In the genomic region with DNA sequence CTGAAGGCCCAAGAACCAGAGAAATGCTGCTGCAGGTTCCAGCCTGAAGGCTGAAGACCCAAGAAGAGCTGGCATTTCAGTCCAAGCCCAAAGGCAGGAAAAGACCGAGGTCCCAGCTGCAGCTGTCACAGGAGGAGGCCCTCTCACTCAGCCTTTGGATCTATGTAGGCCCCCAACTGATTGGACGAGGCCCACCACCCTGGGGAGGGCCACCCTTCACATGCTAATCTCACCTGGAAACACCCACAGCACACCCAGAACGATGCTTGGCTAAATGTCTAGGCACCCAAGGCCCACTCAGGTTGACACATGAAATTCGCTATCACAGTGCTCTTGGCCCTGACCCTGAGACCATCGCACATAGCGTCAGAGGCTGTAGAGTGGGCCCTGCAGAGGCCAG, we compare ENCODE assay signal across 28 cellular contexts. TPM values are rescaled to one million over a fixed set of nuclear protein-coding genes. Genes with fewer than 3 reads are reported as not detected.
A peak's percentile ranks its signal among the peaks of the same experiment; 100 is the strongest.
DNase-seq lines count a peak whose midpoint lies in the region; ATAC-seq, FAIRE-seq and TF ChIP-seq lines count a peak whose summit lies in the region.
"Had no signal": no experiment of that assay in that cellular context is flagged by ENCODE, and none has a peak within 500 bp of the region (broad histone marks: within the 10 kb centered on the region; RNA-seq: fewer than 3 reads in every experiment).

No MANE protein-coding gene starts in this region.

- CTCF ChIA-PET in HepG2 (lab: Yijun Ruan, JAX; ENCODE audit: low intra/inter-chr PET ratio, low total read pairs), result no interaction called here
- CTCF ChIA-PET in Panc1 (lab: Charles Lee), result interaction anchor here (0.6 kb wide), 1 partner anchor 145 kb away, joined by 3 read pairs; no protein-coding TSS in a partner anchor

- TF ChIP-seq CTCF in HepG2 (CRISPR knock-in tag; IDR thresholded peaks at IDR 0.05), result no peak
- no peak for TF ChIP-seq CTCF in right lobe of liver (IDR thresholded peaks at IDR 0.05)
- no peak for TF ChIP-seq CTCF in Panc1 (IDR thresholded peaks at IDR 0.05)
- TF ChIP-seq CTCF in esophagus squamous epithelium (IDR thresholded peaks at IDR 0.05), result no peak
- no peak for TF ChIP-seq CTCF in upper lobe of left lung (IDR thresholded peaks at IDR 0.05)
- TF ChIP-seq CTCF in foreskin fibroblast (IDR thresholded peaks at IDR 0.05; ENCODE audit: low read depth, low read length), result no peak
- TF ChIP-seq CTCF in spleen (IDR thresholded peaks at IDR 0.05 in 8 of 11, conservative IDR thresholded peaks at IDR 0.05 in 3 of 11), result no peak

- H3K4me1 ChIP-seq in HepG2 (ENCODE audit: insufficient read depth, low read length) (peaks cover 59% of the 10 kb centered on the region), right lobe of liver (peaks cover 0 to 16% (median 7%) of the 10 kb centered on the region in 4 donors), Panc1 (ENCODE audit: control insufficient read depth, insufficient read depth, low read length) (peaks cover 96% of the 10 kb centered on the region), esophagus squamous epithelium (peaks cover 66 to 91% (median 69%) of the 10 kb centered on the region in 3 donors), upper lobe of left lung (peaks cover 56 to 90% (median 72%) of the 10 kb centered on the region in 4 donors), spleen (peaks cover 32 to 98% (median 80%) of the 10 kb centered on the region in 6 donors), aorta (ENCODE audit: control insufficient read depth in 1 of 2, insufficient read depth in 2 of 2, low read length in 2 of 2) (no peaks in the 10 kb centered on the region)

- intact Hi-C loops in HepG2 (cut with micrococcal nuclease; ENCODE audit: unreplicated experiment), result no loop called here
- intact Hi-C loops in right lobe of liver (cut with DNase I), result no loop called here
- intact Hi-C loops in Panc1 (cut with micrococcal nuclease; ENCODE audit: unreplicated experiment), result no loop called here
- intact Hi-C loops in esophagus squamous epithelium (cut with DNase I), result no loop called here
- intact Hi-C loops in spleen (cut with DNase I; ENCODE audit: low total_unique reads), result no loop called here
- intact Hi-C loops in aorta (cut with DNase I), result no loop called here

- no peak for TF ChIP-seq RAD21 in HepG2 (CRISPR knock-in tag; IDR thresholded peaks at IDR 0.05)

- no peaks in the 10 kb centered on the region for H3K9me3 ChIP-seq in HepG2 (ENCODE audit: low read length)
- no peaks in the 10 kb centered on the region for H3K9me3 ChIP-seq in right lobe of liver
- H3K9me3 ChIP-seq in Panc1 (ENCODE audit: control insufficient read depth, insufficient read depth, low read depth, low read length), result no peaks in the 10 kb centered on the region
- H3K9me3 ChIP-seq in esophagus squamous epithelium, result no peaks in the 10 kb centered on the region
- H3K9me3 ChIP-seq in upper lobe of left lung, result no peaks in the 10 kb centered on the region
- H3K9me3 ChIP-seq in spleen, result no peaks in the 10 kb centered on the region
- H3K9me3 ChIP-seq in aorta (ENCODE audit: control insufficient read depth, low read length), result no peaks in the 10 kb centered on the region
- H3K9me3 ChIP-seq: lower lobe of right lung, sigmoid colon had no signal

- FAIRE-seq in HepG2 (lab: Jason Lieb, UNC), result no peak
- FAIRE-seq: H54, keratinocyte had no signal

- in situ Hi-C loops in HepG2 (cut with HindIII; ENCODE audit: extremely low pct_ligation_motif_present, low pct_unique_long_range_greater_than_20kb) (no loop called here), Panc1 (cut with HindIII; ENCODE audit: low pct_unique_long_range_greater_than_20kb, low sequenced_read_pairs) (no loop called here)

- H3K36me3 ChIP-seq in HepG2 (replicated peaks in 1 of 2; ENCODE audit: control insufficient read depth in 1 of 2, insufficient read depth in 2 of 2, low read length in 2 of 2) (peaks cover 2 to 28% of the 10 kb centered on the region in 2 experiments; a peak in 2 of 5 replicates), right lobe of liver (no peaks in the 10 kb centered on the region), Panc1 (ENCODE audit: control insufficient read depth, insufficient read depth, low read length) (no peaks in the 10 kb centered on the region; the same call in none of the 2 replicates), esophagus squamous epithelium (no peaks in the 10 kb centered on the region), upper lobe of left lung (peaks cover 0 to 52% (median 0%) of the 10 kb centered on the region in 4 donors), spleen (peaks cover 0 to 20% (median 0%) of the 10 kb centered on the region in 6 donors), aorta (ENCODE audit: control insufficient read depth in 1 of 2, insufficient read depth in 2 of 2, low read length in 1 of 2) (no peaks in the 10 kb centered on the region)
- H3K36me3 ChIP-seq: cardiac muscle cell, neural progenitor cell, sigmoid colon had no signal

- 86% methylated on average over 6 of the region's 6 CpGs for WGBS in HepG2 (ENCODE audit: low lambda C conversion rate)
- no CpG with 5 or more reads among the region's 6 CpGs for WGBS in right lobe of liver (ENCODE audit: insufficient coverage, low coverage, low lambda C conversion rate, missing lambda C conversion rate)
- 76 to 85% methylated on average over 3 to 4 of the region's 6 CpGs for WGBS in esophagus squamous epithelium, 2 donors
- 97 to 100% methylated on average over 2 to 6 of the region's 6 CpGs for WGBS in upper lobe of left lung, 2 donors
- 75 to 92% (median 89%) methylated on average over 4 to 6 of the region's 6 CpGs for WGBS in spleen, 5 donors
- 93 to 94% methylated on average over 6 of the region's 6 CpGs for WGBS in aorta, 2 donors

- no peaks in the 10 kb centered on the region; a peak in 1 of 5 replicates for H3K27me3 ChIP-seq in HepG2 (ENCODE audit: control insufficient read depth in 1 of 2, insufficient read depth in 2 of 2, low read length in 2 of 2)
- H3K27me3 ChIP-seq in right lobe of liver, result no peaks in the 10 kb centered on the region
- no peaks in the 10 kb centered on the region for H3K27me3 ChIP-seq in Panc1 (ENCODE audit: control insufficient read depth, insufficient read depth, low read length)
- peaks cover 0 to 19% (median 0%) of the 10 kb centered on the region in 4 donors for H3K27me3 ChIP-seq in esophagus squamous epithelium
- H3K27me3 ChIP-seq in upper lobe of left lung, result no peaks in the 10 kb centered on the region
- peaks cover 0 to 4% (median 0%) of the 10 kb centered on the region in 7 donors for H3K27me3 ChIP-seq in spleen (replicated peaks in 1 of 7)
- H3K27me3 ChIP-seq in aorta (ENCODE audit: control insufficient read depth in 1 of 2, insufficient read depth in 2 of 2, low read length in 1 of 2), result no peaks in the 10 kb centered on the region

- BruUV-seq in HepG2 (replicated peaks; lab: Mats Ljungman, UMichigan), result no TSS peak
- no TSS peak for BruUV-seq in Panc1 (replicated peaks; lab: Mats Ljungman, UMichigan)

- H3K27ac ChIP-seq in HepG2 (ENCODE audit: extremely low read length, insufficient read depth, low read length), result no peak overlapping the region
- H3K27ac ChIP-seq in right lobe of liver, result no peak overlapping the region
- peak overlapping the region; percentile 96 for H3K27ac ChIP-seq in Panc1 (ENCODE audit: low read length)
- H3K27ac ChIP-seq in esophagus squamous epithelium, result peak overlapping the region in 3 of 4 donors; percentile 84 to 93 (median 89)
- peak overlapping the region in 3 of 4 donors; percentile 90 to 98 (median 95) for H3K27ac ChIP-seq in upper lobe of left lung
- peak overlapping the region in 2 of 8 donors; percentile 94 to 98 for H3K27ac ChIP-seq in spleen
- no peak overlapping the region for H3K27ac ChIP-seq in aorta (ENCODE audit: low read depth in 1 of 2, low read length in 2 of 2)
- H3K27ac ChIP-seq: cardiac muscle cell, lower lobe of right lung, neural progenitor cell had no signal

- TF ChIP-seq POLR2A in HepG2 (IDR thresholded peaks at IDR 0.05; ENCODE audit: insufficient read depth in 1 of 2, low read depth in 2 of 2, low read length in 2 of 2) (no peak), right lobe of liver (IDR thresholded peaks at IDR 0.05) (no peak), esophagus squamous epithelium (IDR thresholded peaks at IDR 0.05) (no peak), upper lobe of left lung (IDR thresholded peaks at IDR 0.05) (no peak), spleen (IDR thresholded peaks at IDR 0.05) (no peak)

- H3K4me3 ChIP-seq in HepG2 (replicated peaks in 1 of 3; ENCODE audit: insufficient read depth in 1 of 3, low read depth in 2 of 3, low read length in 3 of 3) (no peak overlapping the region), right lobe of liver (no peak overlapping the region), Panc1 (ENCODE audit: low read depth in 2 of 2, low read length in 2 of 2) (no peak overlapping the region), esophagus squamous epithelium (no peak overlapping the region), upper lobe of left lung (no peak overlapping the region), foreskin fibroblast (ENCODE audit: low read depth in 1 of 2, low read length in 2 of 2) (no peak overlapping the region), spleen (no peak overlapping the region), aorta (ENCODE audit: low read length in 2 of 2) (no peak overlapping the region)
- H3K4me3 ChIP-seq: cardiac muscle cell, lower lobe of right lung, neural progenitor cell, sigmoid colon had no signal

- no peak for ATAC-seq in HepG2
- no peak for ATAC-seq in right lobe of liver
- ATAC-seq in Panc1, result no peak
- ATAC-seq in upper lobe of left lung (ENCODE audit: low FRiP score in 2 of 2), result no peak
- ATAC-seq in aorta (ENCODE audit: low FRiP score), result no peak
- ATAC-seq: lower lobe of right lung, SK-N-SH treated with all-trans-retinoic acid at 6 μM for 48 hours had no signal

- peaks cover 81% of the 10 kb centered on the region for H3K79me2 ChIP-seq in HepG2 (ENCODE audit: insufficient read depth, low read length)

- DNase-seq in HepG2 (ENCODE audit: low spot score) (no peak), right lobe of liver (no peak), Panc1 (ENCODE audit: low read depth, low spot score) (no peak), esophagus squamous epithelium (lab: John Stamatoyannopoulos, UW) (no peak), upper lobe of left lung (no peak), foreskin fibroblast (no peak), spleen (no peak), aorta (no peak)
- DNase-seq: activated CD4-positive, CD25-positive, alpha-beta regulatory T cell; activated naive CD4-positive, alpha-beta T cell treated with Interleukin-2 at 50 U/mL for 16 hours; activated T-cell treated with anti-CD3 and anti-CD28 coated beads, Interleukin-2, amount 50 U/mL, for 48 hours; DMS53; GF-D8; glutamatergic neuron; lower lobe of right lung; NCI-H1092 treated with DMSO at 0.1 percent for 48 hours; NCI-H2029; NCI-H226; NCI-H82; posterior cingulate gyrus; sigmoid colon; T1000 had no signal

- no peak overlapping the region for H2AFZ ChIP-seq in HepG2 (ENCODE audit: low read length)
- H2AFZ ChIP-seq: neural progenitor cell had no signal

- TF ChIP-seq EP300 in HepG2 (IDR thresholded peaks at IDR 0.05; ENCODE audit: low read depth in 2 of 2, low read length in 2 of 2) (no peak), HepG2 (CRISPR knock-in tag; IDR thresholded peaks at IDR 0.05; ENCODE audit: borderline replicate concordance) (no peak), upper lobe of left lung (IDR thresholded peaks at IDR 0.05) (no peak)

- H3K4me2 ChIP-seq in HepG2 (ENCODE audit: low read depth, low read length), result no peak overlapping the region
- H3K4me2 ChIP-seq: neural progenitor cell had no signal

- POLR2A ChIA-PET in HepG2 (lab: Yijun Ruan, JAX), result interaction anchor here (1.6 kb wide), 1 partner anchor 25 kb away, joined by 6 read pairs; no protein-coding TSS in a partner anchor
- POLR2A ChIA-PET in Panc1 (lab: Charles Lee), result no interaction called here

- H3K9ac ChIP-seq in HepG2 (ENCODE audit: insufficient read depth, low read depth, low read length), result no peak overlapping the region
- H3K9ac ChIP-seq: neural progenitor cell had no signal

- peaks cover 6% of the 10 kb centered on the region; the same call in 1 of the 2 replicates for H4K20me1 ChIP-seq in HepG2 (ENCODE audit: insufficient read depth, low read length)

RNA-seq across cellular contexts. Expression of gene SLCO4A1, which starts 6.8 kb away (rescaled TPM):
- total RNA-seq in HepG2 (2016; rRNA removed; fragmentation: Illumina TruSeq; extraction: Trizol) (23.8 and 55.5 TPM in 2 replicates), right lobe of liver (1 to 10 TPM in 5 of 6 experiments, under 1 TPM in 1; 0.93 to 8.8 (median 4.3) TPM), Panc1 (2021; ENCODE audit: unreplicated experiment) (167 TPM), esophagus squamous epithelium (10 to 100 TPM in 3 of 4 donors, 1 to 10 TPM in 1; 6.7 to 22.1 (median 14.4) TPM), upper lobe of left lung (10 to 100 TPM; 39.9 to 86.7 (median 49.1) TPM), spleen (10 to 100 TPM in 2 of 7 donors, 1 to 10 TPM in 5; 2.9 to 16.3 (median 7.1) TPM), aorta (10 to 100 TPM; 13.9 to 14.6 TPM)
- 21.3 and 22.4 TPM in 2 replicates for total RNA-seq in HepG2 (2016; cell fraction: cytosol; rRNA removed; fragmentation: Illumina TruSeq; extraction: Trizol; ENCODE audit: low read depth)
- total RNA-seq in HepG2 (2016; cell fraction: insoluble cytoplasmic fraction; rRNA removed; fragmentation: Illumina TruSeq; extraction: Trizol), result 20.7 and 58.6 TPM in 2 replicates
- total RNA-seq in HepG2 (2016; cell fraction: membrane; rRNA removed; fragmentation: Illumina TruSeq; extraction: Trizol), result 31.3 and 32.0 TPM in 2 replicates
- 55.7 and 65.4 TPM in 2 replicates for total RNA-seq in HepG2 (2016; cell fraction: nucleus; rRNA removed; fragmentation: Illumina TruSeq; extraction: Trizol)
- polyA plus RNA-seq in HepG2 (2011; rRNA removed) (91.3 and 112 TPM in 2 replicates), spleen (1 to 10 TPM; 4.7 to 7.7 (median 5.9) TPM), aorta (1 to 10 TPM; 1.0 to 4.1 TPM)
- polyA plus RNA-seq in HepG2 (2011; cell fraction: cytosol; rRNA removed), result 53.2 and 96.9 TPM in 2 replicates
- 133 and 239 TPM in 2 replicates for polyA plus RNA-seq in HepG2 (2011; cell fraction: nucleus; rRNA removed)
- 48.1 and 97.6 TPM in 2 replicates for polyA plus RNA-seq in HepG2 (2012)
- polyA plus RNA-seq in HepG2 (2016; cell fraction: cytosol; fragmentation: Illumina TruSeq; extraction: Trizol; ENCODE audit: low read depth), result 14.3 and 17.6 TPM in 2 replicates
- 25.9 and 26.2 TPM in 2 replicates for polyA plus RNA-seq in HepG2 (2016; cell fraction: insoluble cytoplasmic fraction; fragmentation: Illumina TruSeq; extraction: Trizol; ENCODE audit: low read depth)
- 21.9 and 22.4 TPM in 2 replicates for polyA plus RNA-seq in HepG2 (2016; cell fraction: membrane; fragmentation: Illumina TruSeq; extraction: Trizol; ENCODE audit: low read depth)
- polyA plus RNA-seq in HepG2 (2016; cell fraction: nucleus; fragmentation: Illumina TruSeq; extraction: Trizol; ENCODE audit: insufficient read depth, low read depth), result 114 and 125 TPM in 2 replicates
- 44.0 and 104 TPM in 2 replicates for polyA minus RNA-seq in HepG2 (2011; rRNA and poly(A)+ RNA removed; ENCODE audit: low replicate concordance)
- 27.7 and 39.2 TPM in 2 replicates for polyA minus RNA-seq in HepG2 (2011; cell fraction: cytosol; rRNA and poly(A)+ RNA removed)
- 31.2 and 42.4 TPM in 2 replicates for polyA minus RNA-seq in HepG2 (2011; cell fraction: nucleus; rRNA and poly(A)+ RNA removed)
- polyA plus RNA-seq in Panc1 (2012; ENCODE audit: insufficient read length), result 145 TPM

RNA-seq across cellular contexts. Expression of gene NTSR1, which starts 59.5 kb away (rescaled TPM):
- 0.09 TPM in 1 of 2 replicates, not detected in the other for total RNA-seq in HepG2 (2016; rRNA removed; fragmentation: Illumina TruSeq; extraction: Trizol)
- total RNA-seq in HepG2 (2016; cell fraction: cytosol; rRNA removed; fragmentation: Illumina TruSeq; extraction: Trizol; ENCODE audit: low read depth), result not detected in 2 replicates
- 0.04 TPM in 1 of 2 replicates, not detected in the other for total RNA-seq in HepG2 (2016; cell fraction: insoluble cytoplasmic fraction; rRNA removed; fragmentation: Illumina TruSeq; extraction: Trizol)
- total RNA-seq in HepG2 (2016; cell fraction: membrane; rRNA removed; fragmentation: Illumina TruSeq; extraction: Trizol), result 0.09 TPM in 1 of 2 replicates, not detected in the other
- total RNA-seq in HepG2 (2016; cell fraction: nucleus; rRNA removed; fragmentation: Illumina TruSeq; extraction: Trizol), result 0.12 TPM in 1 of 2 replicates, not detected in the other
- polyA plus RNA-seq in HepG2 (2011; rRNA removed), result 0.12 and 0.17 TPM in 2 replicates
- 0.09 and 0.12 TPM in 2 replicates for polyA plus RNA-seq in HepG2 (2011; cell fraction: cytosol; rRNA removed)
- 0.38 and 0.51 TPM in 2 replicates for polyA plus RNA-seq in HepG2 (2011; cell fraction: nucleus; rRNA removed)
- 0.09 and 0.19 TPM in 2 replicates for polyA plus RNA-seq in HepG2 (2012)
- polyA plus RNA-seq in HepG2 (2016; cell fraction: cytosol; fragmentation: Illumina TruSeq; extraction: Trizol; ENCODE audit: low read depth), result not detected in 2 replicates
- polyA plus RNA-seq in HepG2 (2016; cell fraction: insoluble cytoplasmic fraction; fragmentation: Illumina TruSeq; extraction: Trizol; ENCODE audit: low read depth), result 0.08 TPM in 1 of 2 replicates, not detected in the other
- polyA plus RNA-seq in HepG2 (2016; cell fraction: membrane; fragmentation: Illumina TruSeq; extraction: Trizol; ENCODE audit: low read depth), result 0.05 TPM in 1 of 2 replicates, not detected in the other
- 0.35 and 0.41 TPM in 2 replicates for polyA plus RNA-seq in HepG2 (2016; cell fraction: nucleus; fragmentation: Illumina TruSeq; extraction: Trizol; ENCODE audit: insufficient read depth, low read depth)
- polyA minus RNA-seq in HepG2 (2011; rRNA and poly(A)+ RNA removed; ENCODE audit: low replicate concordance), result 0.24 TPM in 1 of 2 replicates, not detected in the other
- not detected in 2 replicates for polyA minus RNA-seq in HepG2 (2011; cell fraction: cytosol; rRNA and poly(A)+ RNA removed)
- polyA minus RNA-seq in HepG2 (2011; cell fraction: nucleus; rRNA and poly(A)+ RNA removed), result 0.12 and 0.13 TPM in 2 replicates
- under 1 TPM in 4 of 6 experiments, not detected in 2; 0.04 to 0.74 (median 0.09) TPM for total RNA-seq in right lobe of liver
- total RNA-seq in Panc1 (2021; ENCODE audit: unreplicated experiment), result 44.1 TPM
- polyA plus RNA-seq in Panc1 (2012; ENCODE audit: insufficient read length), result 73.6 TPM
- under 1 TPM in 2 of 4 donors, not detected in 2; 0.06 to 0.09 TPM for total RNA-seq in esophagus squamous epithelium
- 1 to 10 TPM in 1 of 6 donors, under 1 TPM in 4, not detected in 1; 0.20 to 1.4 (median 0.26) TPM for total RNA-seq in upper lobe of left lung
- 1 to 10 TPM in 3 of 7 donors, under 1 TPM in 4; 0.51 to 5.7 (median 0.92) TPM for total RNA-seq in spleen
- under 1 TPM; 0.14 to 0.30 (median 0.26) TPM for polyA plus RNA-seq in spleen
- total RNA-seq in aorta, result not detected
- not detected for polyA plus RNA-seq in aorta
- total RNA-seq: lower lobe of right lung, OCI-LY7 had no signal
- polyA plus RNA-seq: cardiac muscle cell had no signal

Comparison
In these comparisons a context has a peak if more than half of its experiments do, and no peak if none do; other contexts are left out.
1. H3K27ac ChIP-seq: peak in Panc1 (single experiment), esophagus squamous epithelium (3 of 4) and upper lobe of left lung (3 of 4); none in HepG2 (single experiment), right lobe of liver (0 of 3) and aorta (0 of 2).